ENCODE assay signal across 32 cellular contexts in genomic region chr18:7111134-7111533, GRCh38. TPM values are rescaled to one million over a fixed set of nuclear protein-coding genes. Genes with fewer than 3 reads are reported as not detected.
"Had no signal": no experiment of that assay in that cellular context is flagged by ENCODE, and none has a peak within 500 bp of the region (broad histone marks: within the 10 kb centered on the region; RNA-seq: fewer than 3 reads in every experiment).

No MANE protein-coding gene starts in this region.

- H3K4me3 Mint-ChIP-seq: activated CD4-positive, alpha-beta T cell treated with anti-CD3 and anti-CD28 coated beads, Interleukin-2, amount 10 ng/mL, durations not matched to agents 24 days and 14 days; activated CD8-positive, alpha-beta T cell treated with anti-CD3 and anti-CD28 coated beads for 36 hours; activated naive CD4-positive, alpha-beta T cell treated with anti-CD3 and anti-CD28 coated beads for 36 hours; activated T-cell treated with anti-CD3 and anti-CD28 coated beads, Interleukin-2, amount 50 U/mL, for 72 hours; T-helper 1 cell treated with Interleukin-12 subunit alpha and Interleukin-12 subunit beta and Interleukin-4 antibody, amounts not matched to agents 30 μg/mL and 1 μg/mL, for 36 hours; T-helper 2 cell treated with Interferon-gamma antibody and Interleukin-4, amounts not matched to agents 5 μg/mL and 100 μg/mL, for 36 hours had no signal

- FAIRE-seq: astrocyte, bronchial epithelial cell, TTC549 had no signal

- H3K4me3 ChIP-seq: adrenal gland, body of pancreas, Peyer's patch, SJSA1 had no signal

- H3K9me3 ChIP-seq: adrenal gland, body of pancreas, Peyer's patch, SJSA1, SK-N-SH had no signal

- DNase-seq: activated CD4-positive, alpha-beta T cell treated with anti-CD3 and anti-CD28 coated beads, Interleukin-2, amount 10 ng/mL, durations not matched to agents 24 days and 14 days; activated CD4-positive, alpha-beta T cell treated with anti-CD3 and anti-CD28 coated beads, Interleukin-2, amount 50 U/mL, for 4 hours; activated CD8-positive, alpha-beta T cell treated with anti-CD3 and anti-CD28 coated beads for 36 hours; activated gamma-delta T cell; activated naive CD4-positive, alpha-beta T cell treated with anti-CD3 and anti-CD28 coated beads for 36 hours; activated T-cell treated with anti-CD3 and anti-CD28 coated beads, Interleukin-2, amount 50 U/mL, for 1 hour; activated T-cell treated with anti-CD3 and anti-CD28 coated beads, Interleukin-2, amount 50 U/mL, for 72 hours; adrenal gland; body of pancreas; caudate nucleus; Karpas-422; KBM-7; NCI-H1105; NCI-H1436; NCI-H1694; NCI-H2029; NCI-H345; NCI-H524 treated with DMSO at 0.1 percent for 48 hours; PC-3; Peyer's patch; RPMI8226; SHP77 treated with DMSO at 0.1 percent for 48 hours; SK-N-SH had no signal

- H3K9ac ChIP-seq: SK-N-SH had no signal

- H3K27ac Mint-ChIP-seq: activated CD4-positive, alpha-beta T cell treated with anti-CD3 and anti-CD28 coated beads, Interleukin-2, amount 10 ng/mL, durations not matched to agents 24 days and 14 days; activated CD8-positive, alpha-beta T cell treated with anti-CD3 and anti-CD28 coated beads for 36 hours; activated naive CD4-positive, alpha-beta T cell treated with anti-CD3 and anti-CD28 coated beads for 36 hours; activated naive CD4-positive, alpha-beta T cell treated with anti-CD3 and anti-CD28 coated beads, Interleukin-2, amount 50 U/mL, for 72 hours; activated T-cell treated with anti-CD3 and anti-CD28 coated beads, Interleukin-2, amount 50 U/mL, for 72 hours; activated T-helper 2 cell treated with anti-CD3 and anti-CD28 coated beads, Interferon-gamma antibody, Interleukin-2, Interleukin-4, amounts not matched to agents 10 μg/mL and 5 μg/mL and 100 μg/mL, durations not matched to agents 14 hours and 24 hours and 36 hours; T-helper 1 cell treated with Interleukin-12 subunit alpha and Interleukin-12 subunit beta and Interleukin-4 antibody, amounts not matched to agents 30 μg/mL and 1 μg/mL, for 36 hours; T-helper 2 cell treated with Interferon-gamma antibody and Interleukin-4, amounts not matched to agents 5 μg/mL and 100 μg/mL, for 36 hours had no signal

- H3K4me2 ChIP-seq: SK-N-SH had no signal

- H3K9me3 Mint-ChIP-seq: activated CD4-positive, alpha-beta T cell treated with anti-CD3 and anti-CD28 coated beads, Interleukin-2, amount 10 ng/mL, durations not matched to agents 24 days and 14 days; activated naive CD4-positive, alpha-beta T cell treated with anti-CD3 and anti-CD28 coated beads for 36 hours; activated T-cell treated with anti-CD3 and anti-CD28 coated beads, Interleukin-2, amount 50 U/mL, for 72 hours; T-helper 1 cell treated with Interleukin-12 subunit alpha and Interleukin-12 subunit beta and Interleukin-4 antibody, amounts not matched to agents 30 μg/mL and 1 μg/mL, for 36 hours; T-helper 2 cell treated with Interferon-gamma antibody and Interleukin-4, amounts not matched to agents 5 μg/mL and 100 μg/mL, for 36 hours had no signal

- H3K36me3 ChIP-seq: adrenal gland, Peyer's patch, SJSA1 had no signal

- ATAC-seq: activated CD8-positive, alpha-beta T cell treated with anti-CD3 and anti-CD28 coated beads for 36 hours; activated naive CD4-positive, alpha-beta T cell treated with anti-CD3 and anti-CD28 coated beads, Interleukin-2, amount 50 U/mL, for 72 hours; activated T-cell treated with anti-CD3 and anti-CD28 coated beads, Interleukin-2, amount 50 U/mL, for 72 hours; body of pancreas; PC-3 had no signal

- H3K27ac ChIP-seq: adrenal gland, body of pancreas, Peyer's patch, SJSA1 had no signal

RNA-seq across cellular contexts. Expression of gene LAMA1, which starts 6.5 kb away (rescaled TPM):
- total RNA-seq: activated CD4-positive, alpha-beta T cell treated with anti-CD3 and anti-CD28 coated beads, Interleukin-2, amount 10 ng/mL, durations not matched to agents 24 days and 14 days; activated CD8-positive, alpha-beta memory T cell treated with anti-CD3 and anti-CD28 coated beads for 36 hours; activated CD8-positive, alpha-beta T cell treated with anti-CD3 and anti-CD28 coated beads for 36 hours; activated naive CD4-positive, alpha-beta T cell treated with anti-CD3 and anti-CD28 coated beads for 36 hours; activated naive CD4-positive, alpha-beta T cell treated with anti-CD3 and anti-CD28 coated beads, Interleukin-2, amount 50 U/mL, for 72 hours; activated T-cell treated with anti-CD3 and anti-CD28 coated beads, Interleukin-2, amount 50 U/mL, for 72 hours; activated T-helper 2 cell treated with anti-CD3 and anti-CD28 coated beads, Interferon-gamma antibody, Interleukin-2, Interleukin-4, amounts not matched to agents 10 μg/mL and 5 μg/mL and 100 μg/mL, durations not matched to agents 14 hours and 24 hours and 36 hours; PC-3 had no signal
